In genomic region chr19:21020298-21021227, GRCh38 we compare ENCODE assay signal across 1 cellular context.
TF ChIP-seq lines count a peak whose summit lies in the region.

TSS of gene ZNF430 (plus strand) at chr19:21020657. CDS start at chr19:21020801, 144 bp downstream.

TF ChIP-seq in K562, 482 proteins besides CTCF, POLR2A, EP300 and RAD21 (continued from another document and continues in another):
- no peak for TF ChIP-seq HIVEP1 (CRISPR knock-in tag; IDR thresholded peaks at IDR 0.05)
- no peak for TF ChIP-seq ZNF384 (IDR thresholded peaks at IDR 0.05; ENCODE audit: low read depth, low read length)
- no peak for TF ChIP-seq BMI1 (IDR thresholded peaks at IDR 0.05; ENCODE audit: low read length)
- no peak for TF ChIP-seq CREB5 (CRISPR knock-in tag; IDR thresholded peaks at IDR 0.05)
- no peak for TF ChIP-seq CEBPB (tag; IDR thresholded peaks at IDR 0.05)
- peak; percentile 28; the same call in 1 of the 2 replicates for TF ChIP-seq CREB1 (IDR thresholded peaks at IDR 0.05)
- TF ChIP-seq CREB1 (CRISPR knock-in tag; IDR thresholded peaks at IDR 0.05): no peak
- TF ChIP-seq ZNF764 (CRISPR knock-in tag; IDR thresholded peaks at IDR 0.05; ENCODE audit: low read depth): no peak
- no peak for TF ChIP-seq TARDBP (IDR thresholded peaks at IDR 0.05)
- TF ChIP-seq ZNF57 (CRISPR knock-in tag; IDR thresholded peaks at IDR 0.05): no peak
- no peak for TF ChIP-seq MXD1 (CRISPR knock-in tag; IDR thresholded peaks at IDR 0.05; ENCODE audit: borderline replicate concordance, poor library complexity, severe bottlenecking)
- no peak for TF ChIP-seq NFIC (IDR thresholded peaks at IDR 0.05)
- no peak for TF ChIP-seq CCNT2 (IDR thresholded peaks at IDR 0.05; ENCODE audit: borderline replicate concordance, extremely low read depth, insufficient read length, low read depth, low read length)
- no peak for TF ChIP-seq ZNF140 (CRISPR knock-in tag; IDR thresholded peaks at IDR 0.05)
- no peak for TF ChIP-seq SMARCA4 (IDR thresholded peaks at IDR 0.05)
- TF ChIP-seq NCOA1 (IDR thresholded peaks at IDR 0.05; ENCODE audit: low read depth): no peak
- TF ChIP-seq ZNF217 (CRISPR knock-in tag; IDR thresholded peaks at IDR 0.05): no peak
- TF ChIP-seq ZC3H11A (IDR thresholded peaks at IDR 0.05; ENCODE audit: low read depth, low read length): no peak
- TF ChIP-seq ZNF445 (CRISPR knock-in tag; IDR thresholded peaks at IDR 0.05; ENCODE audit: low read depth): no peak
- TF ChIP-seq ZZZ3 (IDR thresholded peaks at IDR 0.05): no peak
- TF ChIP-seq PHF8 (IDR thresholded peaks at IDR 0.05; ENCODE audit: borderline replicate concordance, low read length): peak; percentile 90
- TF ChIP-seq ZNF398 (CRISPR knock-in tag; IDR thresholded peaks at IDR 0.05): no peak
- no peak for TF ChIP-seq SP1 (CRISPR knock-in tag; IDR thresholded peaks at IDR 0.05)
- TF ChIP-seq CREB3 (tag; conservative IDR thresholded peaks at IDR 0.05; ENCODE audit: low read depth): no peak
- TF ChIP-seq PHF21A (IDR thresholded peaks at IDR 0.05; ENCODE audit: borderline replicate concordance, low read depth): no peak
- TF ChIP-seq MYBL2 (IDR thresholded peaks at IDR 0.05; ENCODE audit: low read depth): no peak
- TF ChIP-seq MYBL2 (CRISPR knock-in tag; IDR thresholded peaks at IDR 0.05; ENCODE audit: borderline replicate concordance): no peak
- TF ChIP-seq UBTF (IDR thresholded peaks at IDR 0.05; ENCODE audit: borderline replicate concordance in 1 of 2, low read depth in 2 of 2, low read length in 2 of 2): no peak
- TF ChIP-seq RFX5 (IDR thresholded peaks at IDR 0.05; ENCODE audit: low read depth, low read length): no peak
- TF ChIP-seq EWSR1 (IDR thresholded peaks at IDR 0.05; ENCODE audit: borderline replicate concordance, low read depth, partially characterized antibody): no peak
- no peak for TF ChIP-seq DIDO1 (tag; IDR thresholded peaks at IDR 0.05; ENCODE audit: low read depth)
- TF ChIP-seq IRF2 (CRISPR knock-in tag; IDR thresholded peaks at IDR 0.05): no peak
- no peak for TF ChIP-seq NELFE (IDR thresholded peaks at IDR 0.05; ENCODE audit: insufficient read depth, insufficient read length)
- TF ChIP-seq ZNF436 (CRISPR knock-in tag; IDR thresholded peaks at IDR 0.05): no peak
- TF ChIP-seq NR1H2 (CRISPR knock-in tag; IDR thresholded peaks at IDR 0.05): no peak
- TF ChIP-seq ARID3A (IDR thresholded peaks at IDR 0.05; ENCODE audit: borderline replicate concordance, low read depth, low read length): 0 out of 2 replicates have a peak, but pooled peaks have one; percentile 37
- TF ChIP-seq TFAM (CRISPR knock-in tag; conservative IDR thresholded peaks at IDR 0.05): no peak
- TF ChIP-seq KLF16 (IDR thresholded peaks at IDR 0.05): no peak
- TF ChIP-seq HOMEZ (CRISPR knock-in tag; IDR thresholded peaks at IDR 0.05): no peak
- TF ChIP-seq NCOA4 (IDR thresholded peaks at IDR 0.05; ENCODE audit: partially characterized antibody): no peak
- no peak for TF ChIP-seq ZNF77 (CRISPR knock-in tag; IDR thresholded peaks at IDR 0.05)
- no peak for TF ChIP-seq GTF3C2 (IDR thresholded peaks at IDR 0.05; ENCODE audit: borderline replicate concordance, extremely low read depth, insufficient read length)
- TF ChIP-seq KHSRP (IDR thresholded peaks at IDR 0.05): no peak
- no peak for TF ChIP-seq HOXB6 (CRISPR knock-in tag; IDR thresholded peaks at IDR 0.05; ENCODE audit: borderline replicate concordance)
- no peak for TF ChIP-seq ZNF408 (CRISPR knock-in tag; IDR thresholded peaks at IDR 0.05; ENCODE audit: low read depth)
- TF ChIP-seq ZNF609 (CRISPR knock-in tag; IDR thresholded peaks at IDR 0.05; ENCODE audit: borderline replicate concordance): no peak
- TF ChIP-seq WHSC1 (IDR thresholded peaks at IDR 0.05; ENCODE audit: low read length): no peak
- peak; percentile 81 for TF ChIP-seq RBM25 (IDR thresholded peaks at IDR 0.05; ENCODE audit: low read depth, low read length, severe bottlenecking)
- no peak for TF ChIP-seq ZNF778 (CRISPR knock-in tag; IDR thresholded peaks at IDR 0.05)
- no peak for TF ChIP-seq BDP1 (IDR thresholded peaks at IDR 0.05; ENCODE audit: insufficient read depth, insufficient read length)
- TF ChIP-seq BRD4 (IDR thresholded peaks at IDR 0.05): 0 out of 2 replicates have a peak, but pooled peaks have one; percentile 10
- TF ChIP-seq ZNF274 (IDR thresholded peaks at IDR 0.05; ENCODE audit: borderline replicate concordance, low read depth, low read length): no peak
- TF ChIP-seq ZNF146 (CRISPR knock-in tag; IDR thresholded peaks at IDR 0.05; ENCODE audit: unreplicated experiment): no peak
- TF ChIP-seq DDX20 (tag; IDR thresholded peaks at IDR 0.05; ENCODE audit: low read depth): no peak
- TF ChIP-seq MCM2 (IDR thresholded peaks at IDR 0.05; ENCODE audit: low read depth): no peak
- TF ChIP-seq TGIF2 (CRISPR knock-in tag; IDR thresholded peaks at IDR 0.05): no peak
